ENCODE assay signal across 8 cellular contexts in the genomic region with DNA sequence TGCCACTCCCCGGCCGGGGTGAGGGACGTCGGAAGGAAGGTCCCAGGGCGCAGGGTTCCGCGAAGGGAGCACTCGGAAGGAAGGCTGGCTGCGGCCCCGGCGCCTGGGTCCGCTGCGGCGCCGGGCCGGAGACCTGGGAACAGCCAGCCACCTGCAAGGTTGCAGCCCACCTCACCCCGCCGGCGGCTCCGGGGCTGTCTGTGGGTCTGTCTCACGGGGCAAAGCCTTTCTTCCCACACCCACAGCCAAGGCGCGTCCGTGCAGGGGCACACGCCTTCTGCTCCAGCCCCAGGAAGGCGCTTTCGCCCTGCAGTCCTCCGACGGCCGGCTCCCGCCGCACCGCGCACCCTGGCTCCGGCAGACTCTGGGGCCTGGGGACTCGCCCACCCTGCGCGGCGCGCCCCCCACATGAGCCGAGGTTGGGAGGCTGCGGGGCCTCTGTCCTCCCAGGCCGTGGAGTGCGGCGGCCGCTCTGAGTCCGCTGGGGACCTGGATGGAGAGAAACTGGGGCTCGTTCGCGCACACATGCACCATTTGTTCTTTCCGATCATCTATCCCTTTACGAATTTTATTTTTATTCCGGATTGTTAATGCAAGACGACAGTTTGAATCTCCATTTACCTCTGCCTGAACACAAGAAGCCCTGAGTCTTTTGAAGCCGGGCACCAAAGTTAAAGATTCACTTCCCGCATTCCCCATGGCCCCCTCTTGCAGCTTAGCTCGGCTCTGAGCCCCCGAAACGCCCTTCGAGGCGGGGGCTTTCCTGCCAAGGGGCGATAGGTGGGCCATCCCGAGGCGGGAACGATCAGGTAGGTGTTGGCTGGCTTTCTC. TPM values are rescaled to one million over a fixed set of nuclear protein-coding genes. Genes with fewer than 3 reads are reported as not detected.
DNase-seq lines count a peak whose midpoint lies in the region; ATAC-seq and TF ChIP-seq lines count a peak whose summit lies in the region.

No MANE protein-coding gene starts in this region.

- CTCF ChIA-PET in HEK293 (lab: Yijun Ruan, JAX), result interaction anchor here (0.6 to 2.9 kb wide), 6 partner anchors 8 to 843 kb away, joined by 3 to 23 read pairs (median 5); no protein-coding TSS in a partner anchor

- H3K4me3 ChIP-seq in HEK293 (ENCODE audit: low read depth, low read length) (no peak overlapping the region), skeletal muscle satellite cell (ENCODE audit: low read length) (peak overlapping the region; percentile 68)

- no peaks in the 10 kb centered on the region for H3K36me3 Mint-ChIP-seq in activated T-helper 17 cell treated with anti-CD3 and anti-CD28 coated beads, Interleukin-2, amount 50 U/mL, for 72 hours (ENCODE audit: low read depth)
- H3K36me3 Mint-ChIP-seq in immature natural killer cell, result no peaks in the 10 kb centered on the region

- H3K9ac ChIP-seq in skeletal muscle satellite cell (ENCODE audit: low read depth, low read length), result no peak overlapping the region

- no peak overlapping the region for H3K27ac Mint-ChIP-seq in activated T-helper 17 cell treated with anti-CD3 and anti-CD28 coated beads, Interleukin-2, amount 50 U/mL, for 72 hours
- no peak overlapping the region for H3K27ac Mint-ChIP-seq in immature natural killer cell

- no peaks in the 10 kb centered on the region for H3K9me3 Mint-ChIP-seq in activated T-helper 17 cell treated with anti-CD3 and anti-CD28 coated beads, Interleukin-2, amount 50 U/mL, for 72 hours
- H3K9me3 Mint-ChIP-seq in immature natural killer cell, result peaks cover 0 to 2% (median 0%) of the 10 kb centered on the region in 6 donors

- H3K27me3 ChIP-seq in skeletal muscle satellite cell (ENCODE audit: control insufficient read depth, insufficient read depth, low read length), result peaks cover 72% of the 10 kb centered on the region

- TF ChIP-seq CTCF in HEK293 (tag by site-specific recombination; IDR thresholded peaks at IDR 0.05), result no peak

- no peaks in the 10 kb centered on the region for H3K36me3 ChIP-seq in HEK293 (ENCODE audit: control insufficient read depth in 2 of 2, insufficient read depth in 1 of 2, low read length in 2 of 2)
- H3K36me3 ChIP-seq in skeletal muscle satellite cell (ENCODE audit: insufficient read depth, low read length), result no peaks in the 10 kb centered on the region

- POLR2A ChIA-PET in HEK293 (lab: Yijun Ruan, JAX), result no interaction called here

- H3K4me3 Mint-ChIP-seq in activated T-helper 17 cell treated with anti-CD3 and anti-CD28 coated beads, Interleukin-2, amount 50 U/mL, for 72 hours, result peak overlapping the region; percentile 35
- H3K4me3 Mint-ChIP-seq in immature natural killer cell, result peak overlapping the region; percentile 50 to 81 (median 56)

- DNase-seq in immature natural killer cell, result no peak
- no peak for DNase-seq in NCI-H446 treated with DMSO at 0.1 percent for 48 hours (lab: John Stamatoyannopoulos, UW)
- DNase-seq in mesenteric fat pad (ENCODE audit: low spot score), result no peak

- H3K9me3 ChIP-seq in HEK293 (ENCODE audit: control insufficient read depth, insufficient read depth, low read depth, low read length) (no peaks in the 10 kb centered on the region), skeletal muscle satellite cell (replicated peaks; ENCODE audit: low read length) (no peaks in the 10 kb centered on the region)

- peak overlapping the region; percentile 80; the same call in 1 of the 2 replicates for H3K27ac ChIP-seq in HEK293 (ENCODE audit: extremely low read depth, low read depth, low read length)

- ATAC-seq in activated T-helper 17 cell treated with anti-CD3 and anti-CD28 coated beads, Interleukin-2, amount 50 U/mL, for 72 hours (replicated peaks), result peak; percentile 8
- no peak for ATAC-seq in GM19328 (IDR thresholded peaks at IDR 0.05; ENCODE audit: unreplicated experiment)
- ATAC-seq in GM18520 (IDR thresholded peaks at IDR 0.05; ENCODE audit: unreplicated experiment), result no peak

- peaks cover 12% of the 10 kb centered on the region for H3K4me1 Mint-ChIP-seq in activated T-helper 17 cell treated with anti-CD3 and anti-CD28 coated beads, Interleukin-2, amount 50 U/mL, for 72 hours
- H3K4me1 Mint-ChIP-seq in immature natural killer cell, result peaks cover 27 to 29% of the 10 kb centered on the region in 2 donors

- H3K27me3 Mint-ChIP-seq in activated T-helper 17 cell treated with anti-CD3 and anti-CD28 coated beads, Interleukin-2, amount 50 U/mL, for 72 hours, result peaks cover 66% of the 10 kb centered on the region
- H3K27me3 Mint-ChIP-seq in immature natural killer cell (ENCODE audit: low read depth in 3 of 3), result peaks cover 37 to 55% (median 55%) of the 10 kb centered on the region in 3 donors

- H3K4me2 ChIP-seq in skeletal muscle satellite cell (ENCODE audit: low read length), result peak overlapping the region; percentile 96

- H3K4me1 ChIP-seq in HEK293 (ENCODE audit: control insufficient read depth, insufficient read depth, low read length), result peaks cover 20% of the 10 kb centered on the region
- H3K4me1 ChIP-seq in skeletal muscle satellite cell (ENCODE audit: control insufficient read depth, insufficient read depth, low read length), result peaks cover 29% of the 10 kb centered on the region

TF ChIP-seq in HEK293, 187 proteins besides CTCF, POLR2A, EP300 and RAD21:
- TF ChIP-seq ZBTB49 (tag by site-specific recombination; IDR thresholded peaks at IDR 0.05; ENCODE audit: low read depth) (no peak), ZBTB10 (tag by site-specific recombination; IDR thresholded peaks at IDR 0.05) (no peak), ZBTB20 (tag by site-specific recombination; IDR thresholded peaks at IDR 0.05) (no peak), ZNF624 (tag by site-specific recombination; IDR thresholded peaks at IDR 0.05) (no peak), KLF16 (tag by site-specific recombination; IDR thresholded peaks at IDR 0.05) (no peak), ZNF843 (tag by site-specific recombination; IDR thresholded peaks at IDR 0.05) (no peak), ZNF654 (tag by site-specific recombination; IDR thresholded peaks at IDR 0.05; ENCODE audit: low read depth) (no peak), BCL6B (tag by site-specific recombination; IDR thresholded peaks at IDR 0.05) (no peak), ZNF112 (tag by site-specific recombination; IDR thresholded peaks at IDR 0.05) (no peak), ZNF623 (tag by site-specific recombination; IDR thresholded peaks at IDR 0.05) (no peak), ZSCAN16 (tag by site-specific recombination; IDR thresholded peaks at IDR 0.05) (no peak), ZNF140 (tag by site-specific recombination; IDR thresholded peaks at IDR 0.05) (no peak), ZBTB21 (tag by site-specific recombination; IDR thresholded peaks at IDR 0.05) (no peak)

RNA-seq across cellular contexts. Expression of gene FOXC1, which starts 4.5 kb away (rescaled TPM):
- not detected for total RNA-seq in activated T-helper 17 cell treated with anti-CD3 and anti-CD28 coated beads, Interleukin-2, amount 50 U/mL, for 72 hours
- polyA plus RNA-seq in immature natural killer cell, result under 1 TPM in 1 of 3 donors, not detected in 2; 0.22 TPM
- 3.3 and 6.1 TPM in 2 replicates for total RNA-seq in skeletal muscle satellite cell (2012; rRNA removed)
- 7.6 TPM for total RNA-seq in mesenteric fat pad
